Comparison of ENCODE assay signal across 1 cellular context in the genomic region with DNA sequence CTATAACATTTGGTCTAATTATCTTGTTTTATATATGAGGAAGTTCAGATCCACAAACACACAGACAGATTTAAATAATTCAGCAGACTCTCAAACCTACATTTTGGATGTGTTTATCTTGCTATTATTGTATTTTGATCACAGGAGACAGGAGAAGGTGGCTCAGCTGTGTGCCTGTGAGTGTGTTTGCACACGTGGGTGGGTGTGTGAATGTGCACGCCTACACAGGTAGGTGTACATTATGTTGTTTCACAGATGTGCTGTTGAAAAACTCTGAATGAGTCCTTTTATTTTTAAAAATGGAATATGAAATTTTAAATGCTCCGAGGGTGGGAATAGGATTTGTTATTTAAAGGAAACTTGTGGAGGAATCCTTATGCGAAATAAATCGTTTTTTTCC.
TF ChIP-seq lines count a peak whose summit lies in the region.

No MANE protein-coding gene starts in this region.

TF ChIP-seq in GM12878, 131 proteins besides CTCF, POLR2A, EP300 and RAD21:
- no peak for TF ChIP-seq CREM (IDR thresholded peaks at IDR 0.05; ENCODE audit: low read depth)
- TF ChIP-seq HCFC1 (IDR thresholded peaks at IDR 0.05; ENCODE audit: low read length): no peak
- TF ChIP-seq KDM1A (IDR thresholded peaks at IDR 0.05; ENCODE audit: borderline replicate concordance): no peak
